ENCODE assay signal across 8 cellular contexts in genomic region chr6:27836080-27836782, GRCh38.
DNase-seq lines count a peak whose midpoint lies in the region; ATAC-seq and TF ChIP-seq lines count a peak whose summit lies in the region.

No MANE protein-coding gene starts in this region.

- peak overlapping the region; percentile 99 for H3K9ac ChIP-seq in smooth muscle cell (ENCODE audit: low read depth)

- no peaks in the 10 kb centered on the region for H3K9me2 ChIP-seq in PC-9 (ENCODE audit: insufficient read depth)

- intact Hi-C loops in PC-9 (cut with micrococcal nuclease; ENCODE audit: unreplicated experiment), result loop anchor here (2.0 to 10.0 kb wide), 2 partner anchors 27 to 1811 kb away; a partner anchor contains a TSS

- TF ChIP-seq CTCF in HFF-Myc (IDR thresholded peaks at IDR 0.05; ENCODE audit: low read depth, low read length, missing control alignments), result no peak
- no peak for TF ChIP-seq CTCF in PC-9 (conservative IDR thresholded peaks at IDR 0.05)
- TF ChIP-seq CTCF in foreskin keratinocyte (conservative IDR thresholded peaks at IDR 0.05), result no peak
- TF ChIP-seq CTCF in smooth muscle cell (IDR thresholded peaks at IDR 0.05; ENCODE audit: borderline replicate concordance, insufficient read depth, poor library complexity, severe bottlenecking), result no peak

- H2AFZ ChIP-seq in PC-9 (peak overlapping the region; percentile 5; the same call in 1 of the 2 replicates), smooth muscle cell (ENCODE audit: low read depth) (no peak overlapping the region)

- H3F3A ChIP-seq in PC-9 (ENCODE audit: insufficient read depth, low read depth) (peaks cover 16% of the 10 kb centered on the region; the same call in 1 of the 2 replicates), smooth muscle cell (ENCODE audit: low read depth) (peaks cover 18% of the 10 kb centered on the region)

- POLR2A ChIA-PET in PC-9 (lab: Charles Lee; ENCODE audit: unreplicated experiment), result interaction anchor here (0.6 to 2.8 kb wide), 10 partner anchors 11 to 1788 kb away, joined by 3 to 47 read pairs (median 6); a partner anchor contains a TSS

- no peak for ATAC-seq in foreskin keratinocyte
- no peak for ATAC-seq in esophagus mucosa
- no peak for ATAC-seq in GM21390 (IDR thresholded peaks at IDR 0.05; ENCODE audit: unreplicated experiment)

- H3K4me2 ChIP-seq in PC-9 (peak overlapping the region; percentile 56), smooth muscle cell (peak overlapping the region; percentile 89)

- 69% methylated on average over 3 of the region's 3 CpGs for WGBS in smooth muscle cell (ENCODE audit: low lambda C conversion rate)

- BruUV-seq in PC-9 (replicated peaks; lab: Mats Ljungman, UMichigan), result no TSS peak

- H3K4me1 ChIP-seq in PC-9 (replicated peaks; ENCODE audit: insufficient read depth) (no peaks in the 10 kb centered on the region), foreskin keratinocyte (peaks cover 13% of the 10 kb centered on the region), smooth muscle cell (ENCODE audit: low read depth) (peaks cover 26% of the 10 kb centered on the region)

- no peaks in the 10 kb centered on the region for H4K20me1 ChIP-seq in PC-9 (ENCODE audit: insufficient read depth)
- H4K20me1 ChIP-seq in smooth muscle cell (ENCODE audit: low read depth), result peaks cover 5% of the 10 kb centered on the region

- H3K27ac ChIP-seq in PC-9, result peak overlapping the region; percentile 87
- H3K27ac ChIP-seq in foreskin keratinocyte, result peak overlapping the region; percentile 87
- H3K27ac ChIP-seq in smooth muscle cell (ENCODE audit: low read depth), result peak overlapping the region; percentile 99

- H3K4me3 ChIP-seq in HFF-Myc (replicated peaks; ENCODE audit: low read depth, low read length) (peak overlapping the region; percentile 84), PC-9 (peak overlapping the region; percentile 58; the same call in 1 of the 2 replicates), smooth muscle cell (peak overlapping the region; percentile 72)

- H3K79me2 ChIP-seq in PC-9 (ENCODE audit: low read depth) (no peaks in the 10 kb centered on the region), smooth muscle cell (ENCODE audit: low read depth) (peaks cover 31% of the 10 kb centered on the region)

- no peaks in the 10 kb centered on the region for H3K36me3 ChIP-seq in PC-9 (ENCODE audit: low read depth)
- no peaks in the 10 kb centered on the region for H3K36me3 ChIP-seq in smooth muscle cell (ENCODE audit: low read depth)

- CTCF ChIA-PET in PC-9 (lab: Charles Lee), result no interaction called here

- DNase-seq in HFF-Myc (ENCODE audit: extremely low read depth, low read depth), result no peak
- no peak for DNase-seq in PC-9
- no peak for DNase-seq in foreskin keratinocyte
- DNase-seq in smooth muscle cell (lab: John Stamatoyannopoulos, UW; ENCODE audit: unreplicated experiment), result no peak
- no peak for DNase-seq in T-helper 1 cell
- no peak for DNase-seq in NCI-H1105 treated with DMSO at 0.1 percent for 48 hours (lab: John Stamatoyannopoulos, UW)

- H3K9me3 ChIP-seq in PC-9 (ENCODE audit: insufficient read depth, low read depth) (no peaks in the 10 kb centered on the region), smooth muscle cell (replicated peaks; ENCODE audit: low read depth) (no peaks in the 10 kb centered on the region)

- no peaks in the 10 kb centered on the region for H3K27me3 ChIP-seq in PC-9 (ENCODE audit: insufficient read depth, low read depth)
- no peaks in the 10 kb centered on the region for H3K27me3 ChIP-seq in foreskin keratinocyte
- no peaks in the 10 kb centered on the region for H3K27me3 ChIP-seq in smooth muscle cell (ENCODE audit: low read depth)
